In genomic region chr14:95533391-95533821, GRCh38 we compare ENCODE assay signal across 8 cellular contexts. TPM values are rescaled to one million over a fixed set of nuclear protein-coding genes. Genes with fewer than 3 reads are reported as not detected.
A peak's percentile ranks its signal among the peaks of the same experiment; 100 is the strongest.
DNase-seq lines count a peak whose midpoint lies in the region; ATAC-seq, FAIRE-seq and TF ChIP-seq lines count a peak whose summit lies in the region.

No MANE protein-coding gene starts in this region.

- peaks cover 8 to 69% (median 62%) of the 10 kb centered on the region in 12 donors for H3K4me1 ChIP-seq in heart left ventricle
- H3K4me1 ChIP-seq in astrocyte (ENCODE audit: insufficient read depth, low read length), result peaks cover 50% of the 10 kb centered on the region
- H3K4me1 ChIP-seq in upper lobe of left lung, result peaks cover 49 to 66% (median 64%) of the 10 kb centered on the region in 4 donors

- intact Hi-C loops in heart left ventricle (cut with DNase I) (loop anchor here in 3 of 10 donors (5.0 to 10.0 kb wide), 3 partner anchors 831 to 1421 kb away; partner anchors contain the start of genes ATG2B (in 2 of the 3), GSKIP (in 2 of the 3), AK7 (in 1 of the 3) and IFI27 (in 1 of the 3)), Right ventricle myocardium superior (cut with DNase I) (no loop called here), lower leg skin (cut with DNase I; ENCODE audit: low total_unique reads) (no loop called here)

- H3K9me3 ChIP-seq in heart left ventricle, result no peaks in the 10 kb centered on the region
- no peaks in the 10 kb centered on the region for H3K9me3 ChIP-seq in astrocyte (ENCODE audit: insufficient read depth, low read depth, low read length)
- H3K9me3 ChIP-seq in upper lobe of left lung, result no peaks in the 10 kb centered on the region

- peaks cover 91% of the 10 kb centered on the region for H3K79me2 ChIP-seq in astrocyte (ENCODE audit: insufficient read depth, low read length)

- peaks cover 71% of the 10 kb centered on the region for H4K20me1 ChIP-seq in astrocyte (ENCODE audit: insufficient read depth, low read length)

- H3K4me2 ChIP-seq in astrocyte (ENCODE audit: low read length), result peak overlapping the region; percentile 99

- ATAC-seq in heart left ventricle, result no peak
- no peak for ATAC-seq in Right ventricle myocardium superior (ENCODE audit: poor library complexity)
- no peak for ATAC-seq in upper lobe of left lung (ENCODE audit: low FRiP score in 2 of 2)
- ATAC-seq in GM18858 (IDR thresholded peaks at IDR 0.05; ENCODE audit: unreplicated experiment), result no peak

- no peak for TF ChIP-seq POLR2A in heart left ventricle (IDR thresholded peaks at IDR 0.05)
- TF ChIP-seq POLR2A in lower leg skin (IDR thresholded peaks at IDR 0.05), result no peak
- TF ChIP-seq POLR2A in upper lobe of left lung (IDR thresholded peaks at IDR 0.05), result no peak

- peak overlapping the region; percentile 92 for H3K9ac ChIP-seq in astrocyte (ENCODE audit: low read length)

- no peaks in the 10 kb centered on the region for H3K9me3 Mint-ChIP-seq in astrocyte (ENCODE audit: unreplicated experiment)

- H3K36me3 ChIP-seq in heart left ventricle (peaks cover 0 to 10% (median 0%) of the 10 kb centered on the region in 9 donors), astrocyte (ENCODE audit: insufficient read depth, low read length) (no peaks in the 10 kb centered on the region), upper lobe of left lung (peaks cover 0 to 3% (median 0%) of the 10 kb centered on the region in 4 donors)

- H3K27ac ChIP-seq in heart left ventricle, result peak overlapping the region in 6 of 12 donors; percentile 72 to 89 (median 84)
- peak overlapping the region; percentile 92 for H3K27ac ChIP-seq in astrocyte (ENCODE audit: low read depth, low read length)
- H3K27ac ChIP-seq in upper lobe of left lung, result peak overlapping the region; percentile 81 to 90 (median 84)

- FAIRE-seq in astrocyte (lab: Jason Lieb, UNC), result no peak

- peaks cover 38% of the 10 kb centered on the region for H3K4me1 Mint-ChIP-seq in astrocyte (ENCODE audit: low read depth, unreplicated experiment)

- H3K27ac Mint-ChIP-seq in astrocyte (ENCODE audit: unreplicated experiment), result peak overlapping the region; percentile 27

- no peak for TF ChIP-seq CTCF in heart left ventricle (IDR thresholded peaks at IDR 0.05)
- no peak for TF ChIP-seq CTCF in astrocyte (IDR thresholded peaks at IDR 0.05; ENCODE audit: insufficient read depth, low read depth, low read length)
- no peak for TF ChIP-seq CTCF in lower leg skin (IDR thresholded peaks at IDR 0.05)
- TF ChIP-seq CTCF in upper lobe of left lung (IDR thresholded peaks at IDR 0.05), result no peak

- H3K4me3 ChIP-seq in heart left ventricle (peak overlapping the region; percentile 69 to 99 (median 90)), astrocyte (ENCODE audit: insufficient read depth, low read depth, low read length) (peak overlapping the region; percentile 93), lower leg skin (ENCODE audit: low read depth, poor library complexity, severe bottlenecking) (peak overlapping the region; percentile 90), upper lobe of left lung (peak overlapping the region; percentile 85 to 100 (median 88))

- H3K36me3 Mint-ChIP-seq in astrocyte (ENCODE audit: low read depth, unreplicated experiment), result no peaks in the 10 kb centered on the region

- peak overlapping the region; percentile 93 for H3K4me3 Mint-ChIP-seq in astrocyte (ENCODE audit: unreplicated experiment)

- H3K27me3 ChIP-seq in heart left ventricle (no peaks in the 10 kb centered on the region), astrocyte (ENCODE audit: insufficient read depth, low read length) (no peaks in the 10 kb centered on the region), upper lobe of left lung (no peaks in the 10 kb centered on the region)

- no peak for DNase-seq in heart left ventricle
- no peak for DNase-seq in Right ventricle myocardium superior
- peak; percentile 32 for DNase-seq in NCI-H446 treated with DMSO at 0.1 percent for 48 hours (lab: John Stamatoyannopoulos, UW)
- peak; percentile 42 for DNase-seq in astrocyte (ENCODE audit: low read depth)
- DNase-seq in lower leg skin (ENCODE audit: low spot score in 2 of 2), result no peak
- DNase-seq in upper lobe of left lung, result no peak
- DNase-seq in effector CD4-positive, alpha-beta T cell, result no peak

- no peak for TF ChIP-seq EP300 in upper lobe of left lung (IDR thresholded peaks at IDR 0.05)

- H3K27me3 Mint-ChIP-seq in astrocyte (ENCODE audit: low read depth, unreplicated experiment), result no peaks in the 10 kb centered on the region

- H2AFZ ChIP-seq in astrocyte (ENCODE audit: low read depth, low read length), result peak overlapping the region; percentile 32

- WGBS in heart left ventricle, 4 donors, result 3 to 5% (median 4%) methylated on average over 10 of the region's 10 CpGs
- WGBS in lower leg skin, 2 donors, result 2% methylated on average over 10 of the region's 10 CpGs
- 6 to 17% methylated on average over 9 to 10 of the region's 10 CpGs for WGBS in upper lobe of left lung, 2 donors

RNA-seq across cellular contexts. Expression of gene GLRX5, which starts 1.4 kb away (rescaled TPM):
- total RNA-seq in heart left ventricle (100 to 1,000 TPM in 1 of 9 donors, 10 to 100 TPM in 8; 60.8 to 113 (median 78.5) TPM), Right ventricle myocardium superior (85.4 TPM), astrocyte (50.1 and 50.5 TPM in 2 replicates), lower leg skin (10 to 100 TPM; 26.4 to 34.6 (median 33.9) TPM), upper lobe of left lung (10 to 100 TPM; 12.6 to 34.8 (median 25.0) TPM)
- 10 to 100 TPM; 64.4 to 98.3 TPM for polyA plus RNA-seq in heart left ventricle

RNA-seq across cellular contexts. Expression of gene SYNE3, which starts 17.0 kb away (rescaled TPM):
- 10 to 100 TPM in 5 of 9 donors, 1 to 10 TPM in 4; 6.2 to 16.9 (median 10.3) TPM for total RNA-seq in heart left ventricle
- polyA plus RNA-seq in heart left ventricle, result 1 to 10 TPM; 3.1 to 3.9 TPM
- 15.1 TPM for total RNA-seq in Right ventricle myocardium superior
- 2.5 TPM in 2 replicates for total RNA-seq in astrocyte
- 10 to 100 TPM; 13.8 to 26.2 (median 15.2) TPM for total RNA-seq in lower leg skin
- 10 to 100 TPM; 15.6 to 38.8 (median 19.0) TPM for total RNA-seq in upper lobe of left lung

Comparison
In these comparisons a context has a peak if more than half of its experiments do, and no peak if none do; other contexts are left out.
1. DNase-seq: peak in NCI-H446 treated with DMSO at 0.1 percent for 48 hours (single experiment) and astrocyte (single experiment); none in heart left ventricle (0 of 5), Right ventricle myocardium superior (single experiment), lower leg skin (0 of 2), upper lobe of left lung (0 of 2) and effector CD4-positive, alpha-beta T cell (single experiment).
2. Peak in every context shown above with its lines, with median percentiles within 50 percentile points of each other: H3K4me3 ChIP-seq.